Comparison of ENCODE assay signal across 16 cellular contexts in genomic region chr1:7536891-7537591, GRCh38.
DNase-seq lines count a peak whose midpoint lies in the region; ATAC-seq and TF ChIP-seq lines count a peak whose summit lies in the region.
"Had no signal": no experiment of that assay in that cellular context is flagged by ENCODE, and none has a peak within 500 bp of the region (broad histone marks: within the 10 kb centered on the region; RNA-seq: fewer than 3 reads in every experiment).

No MANE protein-coding gene starts in this region.

- DNase-seq in NCI-H2227 (lab: John Stamatoyannopoulos, UW; ENCODE audit: unreplicated experiment), result peak; percentile 24
- DNase-seq in NCI-H2227 treated with DMSO at 0.1 percent for 48 hours (lab: John Stamatoyannopoulos, UW), result no peak
- peak; percentile 71 to 74 for DNase-seq in NCI-H187 (lab: John Stamatoyannopoulos, UW)
- no peak for DNase-seq in WTC11 (ENCODE audit: low spot score)
- DNase-seq in posterior vena cava (ENCODE audit: low spot score), result peak; percentile 67
- no peak for DNase-seq in AG08395 (ENCODE audit: low spot score)
- DNase-seq: CD4-positive, alpha-beta memory T cell; NCI-H2107; stimulated activated CD4-positive, alpha-beta T cell treated with anti-CD3 and anti-CD28 coated beads, Interleukin-15, amount 100 ng/mL, for 24 hours; stimulated activated naive CD4-positive, alpha-beta T cell treated with Interleukin-2 at 50 U/mL for 16 hours had no signal

- H3K4me3 Mint-ChIP-seq in WTC11, result peak overlapping the region; percentile 2; the same call in 1 of the 2 replicates
- H3K4me3 Mint-ChIP-seq: activated T-helper 1 cell treated with anti-CD3 and anti-CD28 coated beads, Interleukin-12 subunit alpha, Interleukin-12 subunit beta, Interleukin-2, Interleukin-4 antibody, amounts not matched to agents 30 ng/mL and 10 ng/mL and 1 ng/mL, durations not matched to agents 14 hours and 24 hours and 36 hours; CD4-positive, alpha-beta memory T cell; memory B cell; type B pancreatic cell had no signal

- H3K27me3 Mint-ChIP-seq in WTC11 (ENCODE audit: low read depth), result peaks cover 8% of the 10 kb centered on the region; the same call in 1 of the 2 replicates

- POLR2A ChIA-PET in WTC11 (lab: Charles Lee), result no interaction called here

- ATAC-seq in WTC11 (peak; percentile 4), GM18517 (IDR thresholded peaks at IDR 0.05; ENCODE audit: unreplicated experiment) (no peak), HG03469 (IDR thresholded peaks at IDR 0.05; ENCODE audit: unreplicated experiment) (no peak)
- ATAC-seq: Right ventricle myocardium inferior had no signal

- H3K36me3 Mint-ChIP-seq in WTC11, result no peaks in the 10 kb centered on the region
- H3K36me3 Mint-ChIP-seq: CD4-positive, alpha-beta memory T cell; memory B cell; type B pancreatic cell had no signal

- H3K27ac Mint-ChIP-seq in WTC11, result peak overlapping the region; percentile 83; the same call in 1 of the 2 replicates
- H3K27ac Mint-ChIP-seq: activated T-helper 1 cell treated with anti-CD3 and anti-CD28 coated beads, Interleukin-12 subunit alpha, Interleukin-12 subunit beta, Interleukin-2, Interleukin-4 antibody, amounts not matched to agents 30 ng/mL and 10 ng/mL and 1 ng/mL, durations not matched to agents 14 hours and 24 hours and 36 hours; CD4-positive, alpha-beta memory T cell; memory B cell had no signal

- TF ChIP-seq CTCF in WTC11 (IDR thresholded peaks at IDR 0.05), result no peak

- peaks cover 59% of the 10 kb centered on the region for H3K4me1 Mint-ChIP-seq in WTC11
- H3K4me1 Mint-ChIP-seq: CD4-positive, alpha-beta memory T cell; memory B cell had no signal

- intact Hi-C loops in posterior vena cava (cut with DNase I), result no loop called here

- no peaks in the 10 kb centered on the region for H3K9me3 Mint-ChIP-seq in WTC11
- H3K9me3 Mint-ChIP-seq: activated T-helper 1 cell treated with anti-CD3 and anti-CD28 coated beads, Interleukin-12 subunit alpha, Interleukin-12 subunit beta, Interleukin-2, Interleukin-4 antibody, amounts not matched to agents 30 ng/mL and 10 ng/mL and 1 ng/mL, durations not matched to agents 14 hours and 24 hours and 36 hours; memory B cell; type B pancreatic cell had no signal

- CTCF ChIA-PET in WTC11 (lab: Charles Lee), result interaction anchor here (0.6 to 1.6 kb wide), 12 partner anchors 12 to 319 kb away, joined by 3 to 7 read pairs (median 4); no protein-coding TSS in a partner anchor

TF ChIP-seq in WTC11, 78 proteins besides CTCF, POLR2A, EP300 and RAD21:
- no peak for TF ChIP-seq NR1H2 (CRISPR knock-in tag; IDR thresholded peaks at IDR 0.05)
- no peak for TF ChIP-seq ZNF416 (CRISPR knock-in tag; IDR thresholded peaks at IDR 0.05)
- no peak for TF ChIP-seq SMAD4 (CRISPR knock-in tag; IDR thresholded peaks at IDR 0.05)
- no peak for TF ChIP-seq ZNF317 (CRISPR knock-in tag; IDR thresholded peaks at IDR 0.05; ENCODE audit: borderline replicate concordance, low read depth)
- no peak for TF ChIP-seq MXD4 (CRISPR knock-in tag; IDR thresholded peaks at IDR 0.05; ENCODE audit: borderline replicate concordance)
- TF ChIP-seq IRF1 (CRISPR knock-in tag; IDR thresholded peaks at IDR 0.05), result 0 out of 2 replicates have a peak, but pooled peaks have one; percentile 62
- TF ChIP-seq ZNF219 (CRISPR knock-in tag; IDR thresholded peaks at IDR 0.05; ENCODE audit: borderline replicate concordance), result no peak
- TF ChIP-seq PREB (CRISPR knock-in tag; IDR thresholded peaks at IDR 0.05; ENCODE audit: borderline replicate concordance), result no peak
- TF ChIP-seq, protein P1, sequence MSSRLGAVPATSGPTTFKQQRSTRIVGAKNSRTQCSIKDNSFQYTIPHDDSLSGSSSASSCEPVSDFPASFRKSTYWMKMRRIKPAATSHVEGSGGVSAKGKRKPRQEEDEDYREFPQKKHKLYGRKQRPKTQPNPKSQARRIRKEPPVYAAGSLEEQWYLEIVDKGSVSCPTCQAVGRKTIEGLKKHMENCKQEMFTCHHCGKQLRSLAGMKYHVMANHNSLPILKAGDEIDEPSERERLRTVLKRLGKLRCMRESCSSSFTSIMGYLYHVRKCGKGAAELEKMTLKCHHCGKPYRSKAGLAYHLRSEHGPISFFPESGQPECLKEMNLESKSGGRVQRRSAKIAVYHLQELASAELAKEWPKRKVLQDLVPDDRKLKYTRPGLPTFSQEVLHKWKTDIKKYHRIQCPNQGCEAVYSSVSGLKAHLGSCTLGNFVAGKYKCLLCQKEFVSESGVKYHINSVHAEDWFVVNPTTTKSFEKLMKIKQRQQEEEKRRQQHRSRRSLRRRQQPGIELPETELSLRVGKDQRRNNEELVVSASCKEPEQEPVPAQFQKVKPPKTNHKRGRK (CRISPR knock-in tag; IDR thresholded peaks at IDR 0.05; ENCODE audit: borderline replicate concordance), result no peak
- TF ChIP-seq, protein P2, sequence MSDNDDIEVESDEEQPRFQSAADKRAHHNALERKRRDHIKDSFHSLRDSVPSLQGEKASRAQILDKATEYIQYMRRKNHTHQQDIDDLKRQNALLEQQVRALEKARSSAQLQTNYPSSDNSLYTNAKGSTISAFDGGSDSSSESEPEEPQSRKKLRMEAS (CRISPR knock-in tag; IDR thresholded peaks at IDR 0.05), result 0 out of 2 replicates have a peak, but pooled peaks have one; percentile 42

Comparison
In these comparisons a context has a peak if more than half of its experiments do, and no peak if none do; other contexts are left out.
1. DNase-seq: peak in NCI-H2227 (single experiment), NCI-H187 (2 of 2) and posterior vena cava (single experiment); none in NCI-H2227 treated with DMSO at 0.1 percent for 48 hours (single experiment), WTC11 (single experiment) and AG08395 (single experiment).